In genomic region chr16:24129412-24129918, GRCh38 we compare ENCODE assay signal across 9 cellular contexts.
"Had no signal": no experiment of that assay in that cellular context is flagged by ENCODE, and none has a peak within 500 bp of the region (broad histone marks: within the 10 kb centered on the region; RNA-seq: fewer than 3 reads in every experiment).

No MANE protein-coding gene starts in this region.

- H3K4me3 Mint-ChIP-seq: GM23338, H9, HFFc6 had no signal

- DNase-seq: H9, HCEC 1CT, HFFc6, KBM-7 had no signal

- H3K9ac ChIP-seq: KMS-11 had no signal

- H3K4me2 ChIP-seq: KMS-11 had no signal

- FAIRE-seq: H1, H54, HTR-8/SVneo had no signal

- H3K27ac ChIP-seq: KMS-11 had no signal

- H3K4me3 ChIP-seq: GM23338 had no signal

- H3K9me3 Mint-ChIP-seq: GM23338, H9 had no signal

- H3K27ac Mint-ChIP-seq: GM23338, HFFc6 had no signal

- ATAC-seq: GM23338 had no signal
